ENCODE assay signal across 31 cellular contexts in the genomic region with DNA sequence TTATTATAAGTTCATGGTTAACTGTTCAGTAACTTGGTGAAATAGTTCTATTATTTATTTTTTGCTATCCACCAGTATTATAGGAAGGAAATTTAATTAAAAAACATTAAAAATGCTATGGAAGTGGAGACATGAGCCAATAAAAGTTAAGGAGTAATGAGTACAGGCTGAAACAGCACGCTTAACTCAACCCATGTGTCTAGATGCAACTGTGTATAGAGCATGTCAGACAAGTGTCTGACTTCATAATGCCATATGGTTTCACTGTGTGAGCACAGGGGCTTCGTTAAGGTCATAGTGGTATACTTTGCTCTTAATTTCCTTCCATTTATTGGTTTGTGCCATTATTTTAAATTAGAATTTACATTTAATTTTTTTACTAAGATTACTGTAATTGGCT.
"Had no signal": no experiment of that assay in that cellular context is flagged by ENCODE, and none has a peak within 500 bp of the region (broad histone marks: within the 10 kb centered on the region; RNA-seq: fewer than 3 reads in every experiment).

No MANE protein-coding gene starts in this region.

- H3K4me3 ChIP-seq: coronary artery, esophagus muscularis mucosa, gastroesophageal sphincter, heart right ventricle, left lung, mucosa of descending colon, prostate gland, right atrium auricular region, smooth muscle cell, suprapubic skin, transverse colon, upper lobe of right lung, uterus had no signal

- H3K36me3 ChIP-seq: esophagus muscularis mucosa, gastroesophageal sphincter, left lung, prostate gland, right atrium auricular region, suprapubic skin, transverse colon, upper lobe of right lung, uterus had no signal

- H3K9ac ChIP-seq: parathyroid adenoma had no signal

- H3K27me3 Mint-ChIP-seq: naive B cell; natural killer cell treated with Interleukin-12 subunit alpha and Interleukin-12 subunit beta and Interleukin-15 and Interleukin-18, amount 100 ng/mL, for 72 hours; stimulated activated naive CD8-positive, alpha-beta T cell treated with anti-CD3 and anti-CD28 coated beads, Interleukin-15, amount 100 ng/mL, for 72 hours had no signal

- H3K4me2 ChIP-seq: smooth muscle cell had no signal

- H2AFZ ChIP-seq: parathyroid adenoma had no signal

- H3K9me3 ChIP-seq: mucosa of descending colon, prostate gland, suprapubic skin, transverse colon, upper lobe of right lung, uterus had no signal

- H3K36me3 Mint-ChIP-seq: naive B cell; natural killer cell treated with Interleukin-12 subunit alpha and Interleukin-12 subunit beta and Interleukin-15 and Interleukin-18, amount 100 ng/mL, for 72 hours had no signal

- H3K79me2 ChIP-seq: parathyroid adenoma had no signal

- H3K4me1 ChIP-seq: esophagus muscularis mucosa, gastroesophageal sphincter, heart right ventricle, left lung, parathyroid adenoma, prostate gland, right atrium auricular region, suprapubic skin, transverse colon, upper lobe of right lung, uterus had no signal

- H3K27ac Mint-ChIP-seq: mesothelial cell of epicardium; natural killer cell treated with Interleukin-12 subunit alpha and Interleukin-12 subunit beta and Interleukin-15 and Interleukin-18, amount 100 ng/mL, for 72 hours; stimulated activated naive CD8-positive, alpha-beta T cell treated with anti-CD3 and anti-CD28 coated beads, Interleukin-15, amount 100 ng/mL, for 72 hours had no signal

- H3K4me3 Mint-ChIP-seq: mesothelial cell of epicardium; naive B cell; natural killer cell treated with Interleukin-12 subunit alpha and Interleukin-12 subunit beta and Interleukin-15 and Interleukin-18, amount 100 ng/mL, for 72 hours; neural crest cell; stimulated activated naive CD8-positive, alpha-beta T cell treated with anti-CD3 and anti-CD28 coated beads, Interleukin-15, amount 100 ng/mL, for 72 hours had no signal

- H3K27ac ChIP-seq: coronary artery, esophagus muscularis mucosa, gastroesophageal sphincter, heart right ventricle, left lung, parathyroid adenoma, prostate gland, right atrium auricular region, suprapubic skin, transverse colon, upper lobe of right lung, uterus had no signal

- H3K4me1 Mint-ChIP-seq: mesothelial cell of epicardium, naive B cell, neural crest cell had no signal

- ATAC-seq: gastroesophageal sphincter; heart right ventricle; left cardiac atrium; left lung; mucosa of descending colon; natural killer cell treated with Interleukin-12 subunit alpha and Interleukin-12 subunit beta and Interleukin-15 and Interleukin-18, amount 100 ng/mL, for 72 hours; sciatic nerve; stimulated activated naive CD8-positive, alpha-beta T cell treated with anti-CD3 and anti-CD28 coated beads, Interleukin-15, amount 100 ng/mL, for 72 hours; upper lobe of right lung had no signal

- H3K27me3 ChIP-seq: esophagus muscularis mucosa, gastroesophageal sphincter, heart right ventricle, left lung, right atrium auricular region, suprapubic skin, transverse colon, upper lobe of right lung, uterus had no signal

- DNase-seq: dermis blood vessel endothelial cell; effector memory CD4-positive, alpha-beta T cell; glutamatergic neuron; heart right ventricle; hippocampal formation; left cardiac atrium; left lung; mesenchymal stem cell; mucosa of descending colon; naive B cell; stimulated activated CD4-positive, alpha-beta T cell treated with anti-CD3 and anti-CD28 coated beads, Interleukin-12 subunit alpha, Interleukin-12 subunit beta, amount 100 ng/mL, for 4 hours; stimulated activated CD4-positive, alpha-beta T cell treated with anti-CD3 and anti-CD28 coated beads, Interleukin-1b, Interleukin-23, amount 100 ng/mL, for 48 hours; stimulated activated CD4-positive, alpha-beta T cell treated with anti-CD3 and anti-CD28 coated beads, Interleukin-4, amount 100 ng/mL, for 1 hour; stimulated activated CD8-positive, alpha-beta memory T cell treated with anti-CD3 and anti-CD28 coated beads, Interleukin-4, amount 100 ng/mL, for 48 hours; stimulated activated naive CD4-positive, alpha-beta T cell; stimulated activated naive CD8-positive, alpha-beta T cell treated with anti-CD3 and anti-CD28 coated beads, Interleukin-15, amount 100 ng/mL, for 72 hours; transverse colon; upper lobe of right lung; uterus had no signal

- H3K9me3 Mint-ChIP-seq: natural killer cell treated with Interleukin-12 subunit alpha and Interleukin-12 subunit beta and Interleukin-15 and Interleukin-18, amount 100 ng/mL, for 72 hours; neural crest cell had no signal
